19 cellular contexts compared by ENCODE assay signal in genomic region chr5:154320209-154320608, GRCh38.
"Had no signal": no experiment of that assay in that cellular context is flagged by ENCODE, and none has a peak within 500 bp of the region (broad histone marks: within the 10 kb centered on the region; RNA-seq: fewer than 3 reads in every experiment).

No MANE protein-coding gene starts in this region.

- H3K27ac ChIP-seq: coronary artery, esophagus muscularis mucosa, lower lobe of right lung, skin epidermis, vagina had no signal

- H3K9me3 ChIP-seq: esophagus muscularis mucosa, lower lobe of right lung, tibial nerve, vagina had no signal

- H3K27me3 Mint-ChIP-seq: activated naive CD8-positive, alpha-beta T cell treated with anti-CD3 and anti-CD28 coated beads, Interleukin-2, amount 50 U/mL, for 24 hours had no signal

- H3K27ac Mint-ChIP-seq: activated naive CD4-positive, alpha-beta T cell treated with anti-CD3 and anti-CD28 coated beads for 36 hours; activated naive CD8-positive, alpha-beta T cell treated with anti-CD3 and anti-CD28 coated beads, Interleukin-2, amount 50 U/mL, for 24 hours; activated T-helper 2 cell treated with anti-CD3 and anti-CD28 coated beads, Interferon-gamma antibody, Interleukin-2, Interleukin-4, amounts not matched to agents 10 μg/mL and 5 μg/mL and 100 μg/mL, durations not matched to agents 14 hours and 24 hours and 36 hours had no signal

- ATAC-seq: activated CD4-positive, CD25-positive, alpha-beta regulatory T cell treated with anti-CD3 and anti-CD28 coated beads, Interleukin-2, amount 50 U/mL, for 24 hours; activated naive CD8-positive, alpha-beta T cell treated with anti-CD3 and anti-CD28 coated beads, Interleukin-2, amount 50 U/mL, for 24 hours; lower lobe of right lung had no signal

- DNase-seq: activated CD4-positive, alpha-beta T cell treated with anti-CD3 and anti-CD28 coated beads, Interleukin-2, amount 50 U/mL, for 1 hour; activated CD8-positive, alpha-beta memory T cell treated with anti-CD3 and anti-CD28 coated beads for 24 hours; activated naive CD4-positive, alpha-beta T cell treated with anti-CD3 and anti-CD28 coated beads for 36 hours; activated naive CD8-positive, alpha-beta T cell treated with anti-CD3 and anti-CD28 coated beads, Interleukin-2, amount 50 U/mL, for 24 hours; aorta; effector CD4-positive, alpha-beta T cell; lower lobe of right lung; midbrain; stimulated activated CD4-positive, alpha-beta T cell treated with anti-CD3 and anti-CD28 coated beads, Interleukin-15, amount 100 ng/mL, for 24 hours; stimulated activated CD4-positive, alpha-beta T cell treated with anti-CD3 and anti-CD28 coated beads, Interleukin-4, amount 100 ng/mL, for 1 hour; stimulated activated naive CD4-positive, alpha-beta T cell; T-helper 9 cell had no signal

- H3K4me3 ChIP-seq: coronary artery, esophagus muscularis mucosa, lower lobe of right lung, skin epidermis, tibial nerve, vagina had no signal

- H3K27me3 ChIP-seq: esophagus muscularis mucosa, tibial nerve, vagina had no signal

- H3K36me3 ChIP-seq: vagina had no signal

- H3K9me3 Mint-ChIP-seq: activated naive CD4-positive, alpha-beta T cell treated with anti-CD3 and anti-CD28 coated beads for 36 hours; activated naive CD8-positive, alpha-beta T cell treated with anti-CD3 and anti-CD28 coated beads, Interleukin-2, amount 50 U/mL, for 24 hours; activated T-helper 2 cell treated with anti-CD3 and anti-CD28 coated beads, Interferon-gamma antibody, Interleukin-2, Interleukin-4, amounts not matched to agents 10 μg/mL and 5 μg/mL and 100 μg/mL, durations not matched to agents 14 hours and 24 hours and 36 hours had no signal

- H3K4me3 Mint-ChIP-seq: activated naive CD4-positive, alpha-beta T cell treated with anti-CD3 and anti-CD28 coated beads for 36 hours; activated naive CD8-positive, alpha-beta T cell treated with anti-CD3 and anti-CD28 coated beads, Interleukin-2, amount 50 U/mL, for 24 hours had no signal

- H3K4me1 ChIP-seq: lower lobe of right lung, vagina had no signal
